Comparison of ENCODE assay signal across 15 cellular contexts in genomic region chr16:87692176-87692575, GRCh38.
"Had no signal": no experiment of that assay in that cellular context is flagged by ENCODE, and none has a peak within 500 bp of the region (broad histone marks: within the 10 kb centered on the region; RNA-seq: fewer than 3 reads in every experiment).

No MANE protein-coding gene starts in this region.

- H3K27me3 ChIP-seq: dorsolateral prefrontal cortex, neural progenitor cell, pancreas, uterus had no signal

- DNase-seq: activated CD4-positive, alpha-beta T cell treated with anti-CD3 and anti-CD28 coated beads for 1 hour; activated gamma-delta T cell treated with Interleukin-2 at 50 U/mL for 16 hours; immature natural killer cell; kidney glomerular epithelial cell; naive B cell; pancreas; sigmoid colon; spleen; stimulated activated naive CD4-positive, alpha-beta T cell treated with Interleukin-2 at 50 U/mL for 16 hours; transverse colon; uterus; WERI-Rb-1 had no signal

- H3K36me3 ChIP-seq: neural progenitor cell, transverse colon, uterus, WERI-Rb-1 had no signal

- FAIRE-seq: pancreas had no signal

- H3K4me1 ChIP-seq: neural progenitor cell, pancreas, spleen, transverse colon, uterus had no signal

- H3K27ac ChIP-seq: neural progenitor cell, pancreas, sigmoid colon, spleen, transverse colon, uterus, WERI-Rb-1 had no signal

- H2AFZ ChIP-seq: neural progenitor cell had no signal

- H3K4me2 ChIP-seq: neural progenitor cell had no signal

- H3K9me3 ChIP-seq: pancreas, sigmoid colon, spleen, transverse colon, uterus had no signal

- H3K9ac ChIP-seq: neural progenitor cell had no signal

- H3K4me3 ChIP-seq: neural progenitor cell, pancreas, sigmoid colon, spleen, transverse colon, uterus had no signal

- ATAC-seq: activated naive CD4-positive, alpha-beta T cell treated with anti-CD3 and anti-CD28 coated beads, Interleukin-2, amount 50 U/mL, for 72 hours had no signal
